ENCODE assay signal across 8 cellular contexts in genomic region chr5:88675159-88675757, GRCh38.
DNase-seq lines count a peak whose midpoint lies in the region; ATAC-seq, FAIRE-seq and TF ChIP-seq lines count a peak whose summit lies in the region.

No MANE protein-coding gene starts in this region.

- H3K9me3 ChIP-seq in adipocyte (ENCODE audit: control insufficient read depth, low read length) (peaks cover 3% of the 10 kb centered on the region), HepG2 (ENCODE audit: low read length) (no peaks in the 10 kb centered on the region), thyroid gland (no peaks in the 10 kb centered on the region)

- H3K4me1 Mint-ChIP-seq in IgD-negative memory B cell: peaks cover 4 to 27% (median 14%) of the 10 kb centered on the region in 3 donors

- H3K9ac ChIP-seq in adipocyte (ENCODE audit: low read length): no peak overlapping the region
- no peak overlapping the region for H3K9ac ChIP-seq in HepG2 (ENCODE audit: insufficient read depth, low read depth, low read length)

- H3K27ac ChIP-seq in HepG2 (ENCODE audit: extremely low read length, insufficient read depth, low read length) (no peak overlapping the region), thyroid gland (no peak overlapping the region)

- H2AFZ ChIP-seq in HepG2 (ENCODE audit: low read length): no peak overlapping the region

- no peak for TF ChIP-seq POLR2A in HepG2 (IDR thresholded peaks at IDR 0.05; ENCODE audit: insufficient read depth in 1 of 2, low read depth in 2 of 2, low read length in 2 of 2)
- TF ChIP-seq POLR2A in thyroid gland (IDR thresholded peaks at IDR 0.05): no peak

- H3K4me1 ChIP-seq in adipocyte (ENCODE audit: control insufficient read depth, insufficient read depth, low read length): peaks cover 16% of the 10 kb centered on the region
- H3K4me1 ChIP-seq in HepG2 (ENCODE audit: insufficient read depth, low read length): no peaks in the 10 kb centered on the region
- peaks cover 21 to 26% of the 10 kb centered on the region in 2 donors for H3K4me1 ChIP-seq in thyroid gland

- H3K27ac Mint-ChIP-seq in IgD-negative memory B cell: peak overlapping the region; percentile 93 to 98 (median 95)

- no peaks in the 10 kb centered on the region for H4K20me1 ChIP-seq in HepG2 (ENCODE audit: insufficient read depth, low read length)

- WGBS in HepG2 (ENCODE audit: low lambda C conversion rate): 68% methylated on average over 16 of the region's 21 CpGs
- WGBS in thyroid gland, 2 donors: 13 to 17% methylated on average over 21 of the region's 21 CpGs

- POLR2A ChIA-PET in HepG2 (lab: Yijun Ruan, JAX): no interaction called here

- in situ Hi-C loops in HepG2 (cut with HindIII; ENCODE audit: extremely low pct_ligation_motif_present, low pct_unique_long_range_greater_than_20kb): loop anchor here (5.0 to 25.0 kb wide), 2 partner anchors 533 to 1263 kb away; partner anchors contain the start of gene CCNH

- intact Hi-C loops in HepG2 (cut with micrococcal nuclease; ENCODE audit: unreplicated experiment) (no loop called here), thyroid gland (cut with DNase I) (no loop called here)

- H3K36me3 ChIP-seq in adipocyte (ENCODE audit: control insufficient read depth, insufficient read depth, low read length, severe bottlenecking) (no peaks in the 10 kb centered on the region), HepG2 (replicated peaks in 1 of 2; ENCODE audit: control insufficient read depth in 1 of 2, insufficient read depth in 2 of 2, low read length in 2 of 2) (no peaks in the 10 kb centered on the region), thyroid gland (no peaks in the 10 kb centered on the region)

- peaks cover 72% of the 10 kb centered on the region for H3K27me3 Mint-ChIP-seq in IgD-negative memory B cell

- peak; percentile 58 for DNase-seq in DMS79 treated with DMSO at 0.1 percent for 48 hours (lab: John Stamatoyannopoulos, UW)
- DNase-seq in adipocyte (ENCODE audit: low read depth): no peak
- DNase-seq in HepG2 (ENCODE audit: low spot score): no peak
- DNase-seq in thyroid gland: no peak
- DNase-seq in NCI-H1048 (lab: John Stamatoyannopoulos, UW): no peak
- no peak for DNase-seq in AG08395 (ENCODE audit: low spot score)

- H3K79me2 ChIP-seq in HepG2 (ENCODE audit: insufficient read depth, low read length): no peaks in the 10 kb centered on the region

- BruUV-seq in HepG2 (replicated peaks; lab: Mats Ljungman, UMichigan): no TSS peak

- H3K4me2 ChIP-seq in HepG2 (ENCODE audit: low read depth, low read length): peak overlapping the region; percentile 41; the same call in 1 of the 2 replicates

- H3K36me3 Mint-ChIP-seq in IgD-negative memory B cell: peaks cover 6% of the 10 kb centered on the region

- H3K4me3 ChIP-seq in adipocyte (ENCODE audit: low read length) (peak overlapping the region; percentile 73), HepG2 (replicated peaks in 1 of 3; ENCODE audit: insufficient read depth in 1 of 3, low read depth in 2 of 3, low read length in 3 of 3) (peak overlapping the region in 2 of 3 experiments; percentile 7 to 20; a peak in 1 of 6 replicates), thyroid gland (replicated peaks in 1 of 3) (peak overlapping the region in 2 of 3 donors; percentile 16 to 21)

- TF ChIP-seq EP300 in HepG2 (IDR thresholded peaks at IDR 0.05; ENCODE audit: low read depth in 2 of 2, low read length in 2 of 2) (no peak), HepG2 (CRISPR knock-in tag; IDR thresholded peaks at IDR 0.05; ENCODE audit: borderline replicate concordance) (no peak)

- H3K9me3 Mint-ChIP-seq in IgD-negative memory B cell: peaks cover 1 to 21% (median 5%) of the 10 kb centered on the region in 3 donors

- no peak for FAIRE-seq in HepG2 (lab: Jason Lieb, UNC)

- TF ChIP-seq CTCF in HepG2 (CRISPR knock-in tag; IDR thresholded peaks at IDR 0.05) (no peak), thyroid gland (IDR thresholded peaks at IDR 0.05) (no peak)

- peaks cover 94% of the 10 kb centered on the region for H3K27me3 ChIP-seq in adipocyte (replicated peaks; ENCODE audit: control insufficient read depth, insufficient read depth, low read length)
- peaks cover 0 to 61% of the 10 kb centered on the region in 2 experiments; a peak in 3 of 5 replicates for H3K27me3 ChIP-seq in HepG2 (ENCODE audit: control insufficient read depth in 1 of 2, insufficient read depth in 2 of 2, low read length in 2 of 2)
- peaks cover 90% of the 10 kb centered on the region for H3K27me3 ChIP-seq in thyroid gland

- CTCF ChIA-PET in HepG2 (lab: Yijun Ruan, JAX; ENCODE audit: low intra/inter-chr PET ratio, low total read pairs): no interaction called here

- ATAC-seq in GM21423 (IDR thresholded peaks at IDR 0.05; ENCODE audit: unreplicated experiment) (peak; percentile 15), HepG2 (peak; percentile 31)

- H3K4me3 Mint-ChIP-seq in IgD-negative memory B cell: peak overlapping the region; percentile 76 to 92 (median 88)

- TF ChIP-seq RAD21 in HepG2 (CRISPR knock-in tag; IDR thresholded peaks at IDR 0.05): no peak

TF ChIP-seq in HepG2, 621 proteins besides CTCF, POLR2A, EP300 and RAD21:
- TF ChIP-seq EZH2 (conservative IDR thresholded peaks at IDR 0.05; ENCODE audit: low read depth, low read length) (peak; percentile 67), MNT (IDR thresholded peaks at IDR 0.05) (no peak)

Comparison
In these comparisons a context has a peak if more than half of its experiments do, and no peak if none do; other contexts are left out.
1. H3K4me3 ChIP-seq: peak in every context shown above with its lines; median percentile 73 in adipocyte; 18 in thyroid gland; 14 in HepG2.